Comparison of ENCODE assay signal across 1 cellular context in genomic region chr19:44942067-44942571, GRCh38.
TF ChIP-seq lines count a peak whose summit lies in the region.

A gene with protein sequence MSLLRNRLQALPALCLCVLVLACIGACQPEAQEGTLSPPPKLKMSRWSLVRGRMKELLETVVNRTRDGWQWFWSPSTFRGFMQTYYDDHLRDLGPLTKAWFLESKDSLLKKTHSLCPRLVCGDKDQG (plus strand): TSS chr19:44942237. CDS start chr19:44942278, 41 bp downstream.

TF ChIP-seq in HepG2, 621 proteins besides CTCF, POLR2A, EP300 and RAD21 (continued from another document):
- no peak for TF ChIP-seq ZNF784 (CRISPR knock-in tag; IDR thresholded peaks at IDR 0.05; ENCODE audit: borderline replicate concordance)
- no peak for TF ChIP-seq NFRKB (IDR thresholded peaks at IDR 0.05)
- no peak for TF ChIP-seq AHDC1 (CRISPR knock-in tag; IDR thresholded peaks at IDR 0.05; ENCODE audit: borderline replicate concordance)
- TF ChIP-seq, protein P1, sequence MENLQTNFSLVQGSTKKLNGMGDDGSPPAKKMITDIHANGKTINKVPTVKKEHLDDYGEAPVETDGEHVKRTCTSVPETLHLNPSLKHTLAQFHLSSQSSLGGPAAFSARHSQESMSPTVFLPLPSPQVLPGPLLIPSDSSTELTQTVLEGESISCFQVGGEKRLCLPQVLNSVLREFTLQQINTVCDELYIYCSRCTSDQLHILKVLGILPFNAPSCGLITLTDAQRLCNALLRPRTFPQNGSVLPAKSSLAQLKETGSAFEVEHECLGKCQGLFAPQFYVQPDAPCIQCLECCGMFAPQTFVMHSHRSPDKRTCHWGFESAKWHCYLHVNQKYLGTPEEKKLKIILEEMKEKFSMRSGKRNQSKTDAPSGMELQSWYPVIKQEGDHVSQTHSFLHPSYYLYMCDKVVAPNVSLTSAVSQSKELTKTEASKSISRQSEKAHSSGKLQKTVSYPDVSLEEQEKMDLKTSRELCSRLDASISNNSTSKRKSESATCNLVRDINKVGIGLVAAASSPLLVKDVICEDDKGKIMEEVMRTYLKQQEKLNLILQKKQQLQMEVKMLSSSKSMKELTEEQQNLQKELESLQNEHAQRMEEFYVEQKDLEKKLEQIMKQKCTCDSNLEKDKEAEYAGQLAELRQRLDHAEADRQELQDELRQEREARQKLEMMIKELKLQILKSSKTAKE (CRISPR knock-in tag; IDR thresholded peaks at IDR 0.05; ENCODE audit: borderline replicate concordance): 0 out of 2 replicates have a peak, but pooled peaks have one; percentile 20
- TF ChIP-seq RARA (CRISPR knock-in tag; IDR thresholded peaks at IDR 0.05): peak; percentile 32; the same call in 1 of the 2 replicates
- no peak for TF ChIP-seq GFI1 (CRISPR knock-in tag; IDR thresholded peaks at IDR 0.05; ENCODE audit: borderline replicate concordance)
- TF ChIP-seq, protein P2, sequence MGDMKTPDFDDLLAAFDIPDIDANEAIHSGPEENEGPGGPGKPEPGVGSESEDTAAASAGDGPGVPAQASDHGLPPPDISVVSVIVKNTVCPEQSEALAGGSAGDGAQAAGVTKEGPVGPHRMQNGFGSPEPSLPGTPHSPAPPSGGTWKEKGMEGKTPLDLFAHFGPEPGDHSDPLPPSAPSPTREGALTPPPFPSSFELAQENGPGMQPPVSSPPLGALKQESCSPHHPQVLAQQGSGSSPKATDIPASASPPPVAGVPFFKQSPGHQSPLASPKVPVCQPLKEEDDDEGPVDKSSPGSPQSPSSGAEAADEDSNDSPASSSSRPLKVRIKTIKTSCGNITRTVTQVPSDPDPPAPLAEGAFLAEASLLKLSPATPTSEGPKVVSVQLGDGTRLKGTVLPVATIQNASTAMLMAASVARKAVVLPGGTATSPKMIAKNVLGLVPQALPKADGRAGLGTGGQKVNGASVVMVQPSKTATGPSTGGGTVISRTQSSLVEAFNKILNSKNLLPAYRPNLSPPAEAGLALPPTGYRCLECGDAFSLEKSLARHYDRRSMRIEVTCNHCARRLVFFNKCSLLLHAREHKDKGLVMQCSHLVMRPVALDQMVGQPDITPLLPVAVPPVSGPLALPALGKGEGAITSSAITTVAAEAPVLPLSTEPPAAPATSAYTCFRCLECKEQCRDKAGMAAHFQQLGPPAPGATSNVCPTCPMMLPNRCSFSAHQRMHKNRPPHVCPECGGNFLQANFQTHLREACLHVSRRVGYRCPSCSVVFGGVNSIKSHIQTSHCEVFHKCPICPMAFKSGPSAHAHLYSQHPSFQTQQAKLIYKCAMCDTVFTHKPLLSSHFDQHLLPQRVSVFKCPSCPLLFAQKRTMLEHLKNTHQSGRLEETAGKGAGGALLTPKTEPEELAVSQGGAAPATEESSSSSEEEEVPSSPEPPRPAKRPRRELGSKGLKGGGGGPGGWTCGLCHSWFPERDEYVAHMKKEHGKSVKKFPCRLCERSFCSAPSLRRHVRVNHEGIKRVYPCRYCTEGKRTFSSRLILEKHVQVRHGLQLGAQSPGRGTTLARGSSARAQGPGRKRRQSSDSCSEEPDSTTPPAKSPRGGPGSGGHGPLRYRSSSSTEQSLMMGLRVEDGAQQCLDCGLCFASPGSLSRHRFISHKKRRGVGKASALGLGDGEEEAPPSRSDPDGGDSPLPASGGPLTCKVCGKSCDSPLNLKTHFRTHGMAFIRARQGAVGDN (CRISPR knock-in tag; IDR thresholded peaks at IDR 0.05): peak; percentile 44; the same call in 1 of the 2 replicates
- no peak for TF ChIP-seq RXRB (CRISPR knock-in tag; IDR thresholded peaks at IDR 0.05; ENCODE audit: borderline replicate concordance)
- no peak for TF ChIP-seq ARID5B (CRISPR knock-in tag; IDR thresholded peaks at IDR 0.05)
- no peak for TF ChIP-seq ATF3 (CRISPR knock-in tag; IDR thresholded peaks at IDR 0.05)
- TF ChIP-seq, protein P3, sequence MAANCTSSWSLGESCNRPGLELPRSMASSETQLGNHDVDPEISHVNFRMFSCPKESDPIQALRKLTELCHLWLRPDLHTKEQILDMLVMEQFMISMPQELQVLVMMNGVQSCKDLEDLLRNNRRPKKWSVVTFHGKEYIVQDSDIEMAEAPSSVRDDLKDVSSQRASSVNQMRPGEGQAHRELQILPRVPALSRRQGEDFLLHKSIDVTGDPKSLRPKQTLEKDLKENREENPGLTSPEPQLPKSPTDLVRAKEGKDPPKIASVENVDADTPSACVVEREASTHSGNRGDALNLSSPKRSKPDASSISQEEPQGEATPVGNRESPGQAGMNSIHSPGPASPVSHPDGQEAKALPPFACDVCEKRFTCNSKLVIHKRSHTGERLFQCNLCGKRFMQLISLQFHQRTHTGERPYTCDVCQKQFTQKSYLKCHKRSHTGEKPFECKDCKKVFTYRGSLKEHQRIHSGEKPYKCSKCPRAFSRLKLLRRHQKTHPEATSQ (CRISPR knock-in tag; IDR thresholded peaks at IDR 0.05; ENCODE audit: borderline replicate concordance): no peak
- TF ChIP-seq, protein P4, sequence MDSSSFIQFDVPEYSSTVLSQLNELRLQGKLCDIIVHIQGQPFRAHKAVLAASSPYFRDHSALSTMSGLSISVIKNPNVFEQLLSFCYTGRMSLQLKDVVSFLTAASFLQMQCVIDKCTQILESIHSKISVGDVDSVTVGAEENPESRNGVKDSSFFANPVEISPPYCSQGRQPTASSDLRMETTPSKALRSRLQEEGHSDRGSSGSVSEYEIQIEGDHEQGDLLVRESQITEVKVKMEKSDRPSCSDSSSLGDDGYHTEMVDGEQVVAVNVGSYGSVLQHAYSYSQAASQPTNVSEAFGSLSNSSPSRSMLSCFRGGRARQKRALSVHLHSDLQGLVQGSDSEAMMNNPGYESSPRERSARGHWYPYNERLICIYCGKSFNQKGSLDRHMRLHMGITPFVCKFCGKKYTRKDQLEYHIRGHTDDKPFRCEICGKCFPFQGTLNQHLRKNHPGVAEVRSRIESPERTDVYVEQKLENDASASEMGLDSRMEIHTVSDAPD (CRISPR knock-in tag; IDR thresholded peaks at IDR 0.05): no peak
- TF ChIP-seq ZNF281 (CRISPR knock-in tag; IDR thresholded peaks at IDR 0.05; ENCODE audit: borderline replicate concordance): 0 out of 2 replicates have a peak, but pooled peaks have one; percentile 39
- peak; percentile 33; the same call in 1 of the 2 replicates for TF ChIP-seq RXRA (CRISPR knock-in tag; IDR thresholded peaks at IDR 0.05)
- no peak for TF ChIP-seq TBX3 (IDR thresholded peaks at IDR 0.05; ENCODE audit: borderline replicate concordance)
- TF ChIP-seq ZNF121 (CRISPR knock-in tag; IDR thresholded peaks at IDR 0.05): no peak
- TF ChIP-seq IKZF4 (CRISPR knock-in tag; IDR thresholded peaks at IDR 0.05; ENCODE audit: borderline replicate concordance, low read depth, not compliant biosample characterization): no peak
- no peak for TF ChIP-seq ZNF550 (CRISPR knock-in tag; IDR thresholded peaks at IDR 0.05; ENCODE audit: borderline replicate concordance)
- TF ChIP-seq ZNF501 (CRISPR knock-in tag; IDR thresholded peaks at IDR 0.05): no peak
- TF ChIP-seq ZNF530 (CRISPR knock-in tag; IDR thresholded peaks at IDR 0.05; ENCODE audit: low read depth): no peak
- TF ChIP-seq MLLT10 (CRISPR knock-in tag; IDR thresholded peaks at IDR 0.05): no peak
- TF ChIP-seq REL (CRISPR knock-in tag; conservative IDR thresholded peaks at IDR 0.05): no peak
- TF ChIP-seq FOXJ3 (CRISPR knock-in tag; IDR thresholded peaks at IDR 0.05; ENCODE audit: borderline replicate concordance): no peak
